8 cellular contexts compared by ENCODE assay signal in genomic region chr3:161221881-161222600, GRCh38. TPM values are rescaled to one million over a fixed set of nuclear protein-coding genes. Genes with fewer than 3 reads are reported as not detected.
DNase-seq lines count a peak whose midpoint lies in the region; ATAC-seq and TF ChIP-seq lines count a peak whose summit lies in the region.

No MANE protein-coding gene starts in this region.

- CTCF ChIA-PET in A673 (lab: Charles Lee): no interaction called here

- H3K27me3 Mint-ChIP-seq in immature natural killer cell (ENCODE audit: low read depth in 3 of 3): peaks cover 3 to 11% (median 9%) of the 10 kb centered on the region in 3 donors
- no peaks in the 10 kb centered on the region for H3K27me3 Mint-ChIP-seq in stimulated activated memory B cell treated with anti-CD40 and anti-IgM and Interleukin-4, amounts not matched to agents 10 μg/mL and 1 μg/mL and 100 μg/mL, for 72 hours

- ATAC-seq in stimulated activated memory B cell treated with anti-CD40 and anti-IgM and Interleukin-4, amounts not matched to agents 10 μg/mL and 1 μg/mL and 100 μg/mL, for 72 hours: no peak

- H3K27me3 ChIP-seq in A673 (replicated peaks; ENCODE audit: insufficient read depth, low read depth, low read length, poor library complexity): no peaks in the 10 kb centered on the region

- peaks cover 4% of the 10 kb centered on the region for H3K4me1 ChIP-seq in A673 (ENCODE audit: insufficient read depth, low read length, poor library complexity, severe bottlenecking)

- H3K27ac ChIP-seq in A673 (ENCODE audit: low read depth, low read length, poor library complexity, severe bottlenecking): peak overlapping the region; percentile 95

- H3K27ac Mint-ChIP-seq in immature natural killer cell: peak overlapping the region; percentile 61 to 95 (median 91)
- peak overlapping the region; percentile 94 for H3K27ac Mint-ChIP-seq in stimulated activated memory B cell treated with anti-CD40 and anti-IgM and Interleukin-4, amounts not matched to agents 10 μg/mL and 1 μg/mL and 100 μg/mL, for 72 hours

- intact Hi-C loops in A673 (cut with micrococcal nuclease; ENCODE audit: unreplicated experiment): no loop called here

- no peaks in the 10 kb centered on the region for H3K9me3 ChIP-seq in A673 (ENCODE audit: low read depth, low read length, poor library complexity, severe bottlenecking)

- POLR2A ChIA-PET in A673 (lab: Charles Lee; ENCODE audit: low non-redundant PET): interaction anchor here (0.7 kb wide), 1 partner anchor 466 kb away, joined by 3 read pairs; no protein-coding TSS in a partner anchor

- peaks cover 4% of the 10 kb centered on the region for H3K36me3 ChIP-seq in A673 (ENCODE audit: insufficient read depth, low read length, poor library complexity, severe bottlenecking)

- peak overlapping the region; percentile 89 to 95 (median 92) for H3K4me3 Mint-ChIP-seq in immature natural killer cell
- H3K4me3 Mint-ChIP-seq in stimulated activated memory B cell treated with anti-CD40 and anti-IgM and Interleukin-4, amounts not matched to agents 10 μg/mL and 1 μg/mL and 100 μg/mL, for 72 hours: peak overlapping the region; percentile 94

- H3K4me3 ChIP-seq in A673 (ENCODE audit: low read depth, low read length, poor library complexity, severe bottlenecking): peak overlapping the region; percentile 97
- H3K4me3 ChIP-seq in astrocyte of the spinal cord (ENCODE audit: low read depth, low read length): peak overlapping the region; percentile 91

- peaks cover 35 to 51% of the 10 kb centered on the region in 2 donors for H3K4me1 Mint-ChIP-seq in immature natural killer cell
- peaks cover 18% of the 10 kb centered on the region for H3K4me1 Mint-ChIP-seq in stimulated activated memory B cell treated with anti-CD40 and anti-IgM and Interleukin-4, amounts not matched to agents 10 μg/mL and 1 μg/mL and 100 μg/mL, for 72 hours

- BruUV-seq in A673 (replicated peaks; lab: Mats Ljungman, UMichigan): no TSS peak

- DNase-seq in A673 (ENCODE audit: low spot score): peak; percentile 47
- peak; percentile 30 for DNase-seq in GM10266 (ENCODE audit: extremely low spot score)
- DNase-seq in NCI-H2227 (lab: John Stamatoyannopoulos, UW; ENCODE audit: unreplicated experiment): peak; percentile 3
- peak; percentile 50 for DNase-seq in astrocyte of the spinal cord (ENCODE audit: low read depth, low spot score)
- DNase-seq in immature natural killer cell: peak in 2 of 3 donors; percentile 9 to 12
- no peak for DNase-seq in stimulated activated CD8-positive, alpha-beta memory T cell treated with anti-CD3 and anti-CD28 coated beads, Interleukin-4, amount 100 ng/mL, for 48 hours
- DNase-seq in dedifferentiated amniotic fluid mesenchymal stem cell (ENCODE audit: extremely low spot score): no peak

- in situ Hi-C loops in astrocyte of the spinal cord (cut with HindIII; ENCODE audit: low sequenced_read_pairs): no loop called here

- peaks cover 0 to 5% (median 2%) of the 10 kb centered on the region in 3 donors for H3K36me3 Mint-ChIP-seq in immature natural killer cell
- peaks cover 6% of the 10 kb centered on the region for H3K36me3 Mint-ChIP-seq in stimulated activated memory B cell treated with anti-CD40 and anti-IgM and Interleukin-4, amounts not matched to agents 10 μg/mL and 1 μg/mL and 100 μg/mL, for 72 hours

- H3K9me3 Mint-ChIP-seq in immature natural killer cell: no peaks in the 10 kb centered on the region
- H3K9me3 Mint-ChIP-seq in stimulated activated memory B cell treated with anti-CD40 and anti-IgM and Interleukin-4, amounts not matched to agents 10 μg/mL and 1 μg/mL and 100 μg/mL, for 72 hours: no peaks in the 10 kb centered on the region

- TF ChIP-seq CTCF in A673 (conservative IDR thresholded peaks at IDR 0.05; ENCODE audit: low read depth, low read length) (no peak), GM10266 (IDR thresholded peaks at IDR 0.05; ENCODE audit: control insufficient read depth, insufficient read depth, low read depth, missing control alignments) (no peak), astrocyte of the spinal cord (IDR thresholded peaks at IDR 0.05; ENCODE audit: low read depth, low read length) (no peak)

RNA-seq across cellular contexts. Expression of gene NMD3, which starts 0.9 kb away (rescaled TPM):
- total RNA-seq in A673 (2021): 46.7 and 51.1 TPM in 2 replicates
- 10 to 100 TPM; 38.1 to 48.7 (median 41.0) TPM for polyA plus RNA-seq in immature natural killer cell

Comparison
In these comparisons a context has a peak if more than half of its experiments do, and no peak if none do; other contexts are left out.
1. DNase-seq: peak in A673 (single experiment), GM10266 (single experiment), NCI-H2227 (single experiment), astrocyte of the spinal cord (single experiment) and immature natural killer cell (2 of 3); none in stimulated activated CD8-positive, alpha-beta memory T cell treated with anti-CD3 and anti-CD28 coated beads, Interleukin-4, amount 100 ng/mL, for 48 hours (single experiment) and dedifferentiated amniotic fluid mesenchymal stem cell (single experiment).